In genomic region chr11:66464916-66465315, GRCh38 we compare ENCODE assay signal across 23 cellular contexts. TPM values are rescaled to one million over a fixed set of nuclear protein-coding genes. Genes with fewer than 3 reads are reported as not detected.
DNase-seq lines count a peak whose midpoint lies in the region; ATAC-seq and TF ChIP-seq lines count a peak whose summit lies in the region.
"Had no signal": no experiment of that assay in that cellular context is flagged by ENCODE, and none has a peak within 500 bp of the region (broad histone marks: within the 10 kb centered on the region; RNA-seq: fewer than 3 reads in every experiment).

No MANE protein-coding gene starts in this region.

- H3K36me3 ChIP-seq in GM23338 (ENCODE audit: insufficient read depth) = no peaks in the 10 kb centered on the region
- H3K36me3 ChIP-seq in OCI-LY3 (replicated peaks; ENCODE audit: low read depth, low read length) = no peaks in the 10 kb centered on the region
- H3K36me3 ChIP-seq: left ventricle myocardium inferior had no signal

- H3K27ac ChIP-seq in GM23338 (ENCODE audit: low read depth) (no peak overlapping the region), OCI-LY3 (ENCODE audit: low read length) (no peak overlapping the region)
- H3K27ac ChIP-seq: esophagus muscularis mucosa, hepatocyte, left ventricle myocardium inferior had no signal

- H3K9me3 Mint-ChIP-seq in GM23338 (peaks cover 31% of the 10 kb centered on the region), progenitor cell of endocrine pancreas (ENCODE audit: low read depth) (no peaks in the 10 kb centered on the region)
- no peaks in the 10 kb centered on the region for H3K9me3 Mint-ChIP-seq in dendritic cell treated with granulocyte-macrophage colony-stimulating factor and Interleukin-4, amounts not matched to agents 40 ng/mL and 50 ng/mL, for 4 days
- H3K9me3 Mint-ChIP-seq: effector memory CD8-positive, alpha-beta T cell had no signal

- H3K27ac Mint-ChIP-seq in GM23338 (no peak overlapping the region), progenitor cell of endocrine pancreas (no peak overlapping the region)
- peak overlapping the region; percentile 50 for H3K27ac Mint-ChIP-seq in dendritic cell treated with granulocyte-macrophage colony-stimulating factor and Interleukin-4, amounts not matched to agents 40 ng/mL and 50 ng/mL, for 4 days
- H3K27ac Mint-ChIP-seq: effector memory CD8-positive, alpha-beta T cell had no signal

- H3K4me3 ChIP-seq in GM23338 (peak overlapping the region; percentile 81; the same call in 1 of the 2 replicates), OCI-LY3 (ENCODE audit: low read length) (peak overlapping the region; percentile 86)
- H3K4me3 ChIP-seq: esophagus muscularis mucosa, hepatocyte, left ventricle myocardium inferior, smooth muscle cell had no signal

- intact Hi-C loops in dendritic cell treated with granulocyte-macrophage colony-stimulating factor and Interleukin-4, amounts not matched to agents 40 ng/mL and 50 ng/mL, for 4 days (cut with micrococcal nuclease) = no loop called here

- H3K4me3 Mint-ChIP-seq in GM23338 (peak overlapping the region; percentile 91), progenitor cell of endocrine pancreas (ENCODE audit: low read depth) (peak overlapping the region; percentile 47)
- H3K4me3 Mint-ChIP-seq in dendritic cell treated with granulocyte-macrophage colony-stimulating factor and Interleukin-4, amounts not matched to agents 40 ng/mL and 50 ng/mL, for 4 days = no peak overlapping the region

- H3K79me2 ChIP-seq in GM23338 (replicated peaks; ENCODE audit: insufficient read depth) (no peaks in the 10 kb centered on the region), OCI-LY3 (ENCODE audit: low read length) (no peaks in the 10 kb centered on the region)

- H2AFZ ChIP-seq in GM23338 (peak overlapping the region; percentile 75), OCI-LY3 (ENCODE audit: low read depth, low read length) (no peak overlapping the region)
- H2AFZ ChIP-seq: hepatocyte had no signal

- peaks cover 8% of the 10 kb centered on the region for H3K27me3 Mint-ChIP-seq in GM23338 (ENCODE audit: insufficient read depth, low read depth, poor library complexity)
- no peaks in the 10 kb centered on the region for H3K27me3 Mint-ChIP-seq in dendritic cell treated with granulocyte-macrophage colony-stimulating factor and Interleukin-4, amounts not matched to agents 40 ng/mL and 50 ng/mL, for 4 days
- H3K27me3 Mint-ChIP-seq in progenitor cell of endocrine pancreas = peaks cover 7% of the 10 kb centered on the region
- H3K27me3 Mint-ChIP-seq: activated naive CD8-positive, alpha-beta T cell; effector memory CD8-positive, alpha-beta T cell had no signal

- 0 out of 2 replicates have a peak overlapping the region, but pooled peaks have one; percentile 71 for H3K9ac ChIP-seq in OCI-LY3 (ENCODE audit: low read length)

- ATAC-seq in GM23338 (no peak), HG03039 (IDR thresholded peaks at IDR 0.05; ENCODE audit: unreplicated experiment) (no peak)
- ATAC-seq: effector memory CD8-positive, alpha-beta T cell; stimulated activated naive CD8-positive, alpha-beta T cell treated with anti-CD3 and anti-CD28 coated beads, Interleukin-15, Interleukin-2, amounts not matched to agents 100 U/mL and 50 U/mL, for 24 hours had no signal

- no peaks in the 10 kb centered on the region for H3K9me3 ChIP-seq in OCI-LY3 (ENCODE audit: insufficient read depth, low read length)

- DNase-seq in GM23338 (ENCODE audit: low spot score) = no peak
- DNase-seq in progenitor cell of endocrine pancreas (ENCODE audit: low spot score, unreplicated experiment) = no peak
- DNase-seq in OCI-M1 (lab: John Stamatoyannopoulos, UW) = no peak
- no peak for DNase-seq in middle frontal gyrus (ENCODE audit: extremely low spot score, low spot score)
- DNase-seq: activated CD4-positive, alpha-beta T cell treated with anti-CD3 and anti-CD28 coated beads, Interleukin-2, amount 50 U/mL, for 1 hour; effector memory CD8-positive, alpha-beta T cell; Kasumi-1; left ventricle myocardium inferior; NCI-H1105 treated with DMSO at 0.1 percent for 48 hours; NCI-H2029 treated with DMSO at 0.1 percent for 48 hours; NCI-H446; stimulated activated CD4-positive, alpha-beta T cell treated with anti-CD3 and anti-CD28 coated beads, Interleukin-4, amount 100 ng/mL, for 1 hour; stimulated activated naive CD8-positive, alpha-beta T cell treated with anti-CD3 and anti-CD28 coated beads, Interleukin-15, Interleukin-2, amounts not matched to agents 100 U/mL and 50 U/mL, for 24 hours had no signal

- H3F3A ChIP-seq in GM23338 (replicated peaks; ENCODE audit: low read depth) = peaks cover 10% of the 10 kb centered on the region; the same call in 1 of the 2 replicates

- H3K4me2 ChIP-seq in GM23338 = peak overlapping the region; percentile 86
- peak overlapping the region; percentile 89 for H3K4me2 ChIP-seq in OCI-LY3 (ENCODE audit: low read length)

- H3K9me2 ChIP-seq in GM23338 (ENCODE audit: insufficient read depth) = no peaks in the 10 kb centered on the region

- H3K36me3 Mint-ChIP-seq in GM23338 (ENCODE audit: low read depth) (peaks cover 25% of the 10 kb centered on the region), progenitor cell of endocrine pancreas (ENCODE audit: insufficient read depth) (no peaks in the 10 kb centered on the region)
- peaks cover 10% of the 10 kb centered on the region for H3K36me3 Mint-ChIP-seq in dendritic cell treated with granulocyte-macrophage colony-stimulating factor and Interleukin-4, amounts not matched to agents 40 ng/mL and 50 ng/mL, for 4 days (ENCODE audit: low read depth)
- H3K36me3 Mint-ChIP-seq: activated naive CD8-positive, alpha-beta T cell had no signal

- H3K4me1 ChIP-seq in GM23338 (ENCODE audit: insufficient read depth) = peaks cover 31% of the 10 kb centered on the region
- H3K4me1 ChIP-seq in OCI-LY3 (ENCODE audit: low read length) = peaks cover 21% of the 10 kb centered on the region

- H3K27me3 ChIP-seq in GM23338 (ENCODE audit: insufficient read depth) = no peaks in the 10 kb centered on the region
- no peaks in the 10 kb centered on the region for H3K27me3 ChIP-seq in OCI-LY3 (ENCODE audit: low read depth, low read length)
- H3K27me3 ChIP-seq: esophagus muscularis mucosa, hepatocyte had no signal

- H3K4me1 Mint-ChIP-seq in GM23338 (peaks cover 31% of the 10 kb centered on the region), progenitor cell of endocrine pancreas (ENCODE audit: low read depth) (peaks cover 4% of the 10 kb centered on the region)
- H3K4me1 Mint-ChIP-seq in dendritic cell treated with granulocyte-macrophage colony-stimulating factor and Interleukin-4, amounts not matched to agents 40 ng/mL and 50 ng/mL, for 4 days (ENCODE audit: low read depth) = peaks cover 50% of the 10 kb centered on the region

- TF ChIP-seq CTCF in GM23338 (conservative IDR thresholded peaks at IDR 0.05; ENCODE audit: low read depth in 2 of 2) (no peak), OCI-LY3 (IDR thresholded peaks at IDR 0.05; ENCODE audit: low read depth, low read length) (no peak), progenitor cell of endocrine pancreas (IDR thresholded peaks at IDR 0.05; ENCODE audit: unreplicated experiment) (no peak)

- H4K20me1 ChIP-seq in GM23338 (replicated peaks; ENCODE audit: insufficient read depth) (no peaks in the 10 kb centered on the region; the same call in none of the 2 replicates), OCI-LY3 (ENCODE audit: insufficient read depth, low read length) (no peaks in the 10 kb centered on the region)

TF ChIP-seq in GM23338, 12 proteins besides CTCF, POLR2A, EP300 and RAD21 (continues in another document):
- TF ChIP-seq REST (IDR thresholded peaks at IDR 0.05; ENCODE audit: unreplicated experiment) (no peak), POLR2AphosphoS5 (IDR thresholded peaks at IDR 0.05; ENCODE audit: low read depth) (no peak)

RNA-seq across cellular contexts. Expression of gene PELI3, which starts 1.8 kb away (rescaled TPM):
- 8.5 and 9.1 TPM in 2 replicates for total RNA-seq in GM23338 (2014; rRNA removed; shearing (Covaris generic))
- polyA plus RNA-seq in GM23338 (2016; fragmentation: Nextera tagmentation; extraction: Ambion mirVana) = 2.2 and 2.8 TPM in 2 replicates
- 16.9 and 17.8 TPM in 2 replicates for total RNA-seq in progenitor cell of endocrine pancreas

RNA-seq across cellular contexts. Expression of gene DPP3, which starts 15.3 kb away (rescaled TPM):
- total RNA-seq in GM23338 (2014; rRNA removed; shearing (Covaris generic)) = 85.9 and 101 TPM in 2 replicates
- 22.2 and 22.7 TPM in 2 replicates for polyA plus RNA-seq in GM23338 (2016; fragmentation: Nextera tagmentation; extraction: Ambion mirVana)
- total RNA-seq in progenitor cell of endocrine pancreas = 78.7 and 79.7 TPM in 2 replicates

RNA-seq across cellular contexts. Expression of gene MRPL11, which starts 26.3 kb away (rescaled TPM):
- 139 and 234 TPM in 2 replicates for total RNA-seq in GM23338 (2014; rRNA removed; shearing (Covaris generic))
- 236 and 237 TPM in 2 replicates for polyA plus RNA-seq in GM23338 (2016; fragmentation: Nextera tagmentation; extraction: Ambion mirVana)
- total RNA-seq in progenitor cell of endocrine pancreas = 54.3 and 59.1 TPM in 2 replicates

RNA-seq across cellular contexts. Expression of gene NPAS4, which starts 44.1 kb away (rescaled TPM):
- 0.35 and 0.97 TPM in 2 replicates for total RNA-seq in GM23338 (2014; rRNA removed; shearing (Covaris generic))
- 0.66 and 0.71 TPM in 2 replicates for polyA plus RNA-seq in GM23338 (2016; fragmentation: Nextera tagmentation; extraction: Ambion mirVana)
- total RNA-seq in progenitor cell of endocrine pancreas = not detected in 2 replicates
- total RNA-seq: Caco-2, hepatocyte, HT1080, left ventricle myocardium inferior, mononuclear cell had no signal

RNA-seq across cellular contexts. Expression of gene BBS1, which starts 45.5 kb away (rescaled TPM):
- 27.8 and 41.3 TPM in 2 replicates for total RNA-seq in GM23338 (2014; rRNA removed; shearing (Covaris generic))
- 8.7 and 11.6 TPM in 2 replicates for polyA plus RNA-seq in GM23338 (2016; fragmentation: Nextera tagmentation; extraction: Ambion mirVana)
- 75.4 and 80.3 TPM in 2 replicates for total RNA-seq in progenitor cell of endocrine pancreas
